Comparison of ENCODE assay signal across 29 cellular contexts in the genomic region with DNA sequence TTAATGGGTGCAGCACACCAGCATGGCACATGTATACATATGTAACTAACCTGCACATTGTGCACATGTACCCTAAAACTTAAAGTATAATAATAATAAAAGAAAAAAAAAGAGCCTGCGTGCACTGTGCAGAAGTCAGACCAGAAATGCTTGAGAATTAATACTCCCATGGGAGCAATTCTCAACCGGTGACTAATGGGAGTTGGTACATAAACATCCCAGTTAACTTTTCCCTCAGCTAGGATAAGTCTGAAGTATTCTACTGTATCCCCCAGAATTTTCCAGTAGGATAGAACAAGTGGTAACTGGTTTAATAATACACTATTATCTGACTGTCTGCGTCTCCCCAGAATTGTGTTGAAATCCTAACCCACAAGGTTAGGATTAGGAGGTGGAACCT.
DNase-seq lines count a peak whose midpoint lies in the region; ATAC-seq, FAIRE-seq and TF ChIP-seq lines count a peak whose summit lies in the region.
"Had no signal": no experiment of that assay in that cellular context is flagged by ENCODE, and none has a peak within 500 bp of the region (broad histone marks: within the 10 kb centered on the region; RNA-seq: fewer than 3 reads in every experiment).

No MANE protein-coding gene starts in this region.

- H3K4me3 ChIP-seq in fibroblast of mammary gland (ENCODE audit: control insufficient read depth, low read depth, low read length), result no peak overlapping the region
- H3K4me3 ChIP-seq in smooth muscle cell, result no peak overlapping the region
- H3K4me3 ChIP-seq in heart left ventricle, result no peak overlapping the region
- H3K4me3 ChIP-seq: BLaER1 treated with 17β-estradiol and CSF1 and Interleukin-3, amounts not matched to agents 10 nM and 100 nM; GM12878; GM23338; K562; left ventricle myocardium inferior had no signal

- H3K27ac Mint-ChIP-seq in activated naive CD8-positive, alpha-beta T cell, result peak overlapping the region; percentile 68
- H3K27ac Mint-ChIP-seq: activated CD4-positive, alpha-beta T cell treated with anti-CD3 and anti-CD28 coated beads for 36 hours; GM23338; progenitor cell of endocrine pancreas; stimulated activated naive B cell treated with anti-CD40 and anti-IgM and Interleukin-4, amounts not matched to agents 10 μg/mL and 1 μg/mL and 100 μg/mL, for 72 hours; T-cell had no signal

- peaks cover 5% of the 10 kb centered on the region for H3K36me3 Mint-ChIP-seq in activated naive CD8-positive, alpha-beta T cell
- H3K36me3 Mint-ChIP-seq: stimulated activated naive B cell treated with anti-CD40 and anti-IgM and Interleukin-4, amounts not matched to agents 10 μg/mL and 1 μg/mL and 100 μg/mL, for 72 hours; T-cell had no signal

- WGBS in smooth muscle cell (ENCODE audit: low lambda C conversion rate), result 44% methylated on average over 3 of the region's 3 CpGs
- 74 to 86% (median 83%) methylated on average over 3 of the region's 3 CpGs for WGBS in heart left ventricle, 4 donors

- peaks cover 11% of the 10 kb centered on the region for H3K4me1 ChIP-seq in smooth muscle cell (ENCODE audit: low read depth)
- H3K4me1 ChIP-seq in heart left ventricle, result no peaks in the 10 kb centered on the region
- H3K4me1 ChIP-seq: BLaER1 treated with 17β-estradiol and CSF1 and Interleukin-3, amounts not matched to agents 10 nM and 100 nM had no signal

- H3K36me3 ChIP-seq in smooth muscle cell (ENCODE audit: low read depth) (peaks cover 3% of the 10 kb centered on the region), heart left ventricle (no peaks in the 10 kb centered on the region)
- H3K36me3 ChIP-seq: BLaER1 treated with 17β-estradiol and CSF1 and Interleukin-3, amounts not matched to agents 10 nM and 100 nM; left ventricle myocardium inferior had no signal

- no peaks in the 10 kb centered on the region for H3K79me2 ChIP-seq in smooth muscle cell (ENCODE audit: low read depth)

- H3K9me3 Mint-ChIP-seq in activated naive CD8-positive, alpha-beta T cell (ENCODE audit: low read depth), result peaks cover 9% of the 10 kb centered on the region
- H3K9me3 Mint-ChIP-seq: GM23338; stimulated activated naive B cell treated with anti-CD40 and anti-IgM and Interleukin-4, amounts not matched to agents 10 μg/mL and 1 μg/mL and 100 μg/mL, for 72 hours; T-cell had no signal

- H3K4me3 Mint-ChIP-seq in activated naive CD8-positive, alpha-beta T cell, result no peak overlapping the region
- H3K4me3 Mint-ChIP-seq: activated CD4-positive, alpha-beta T cell treated with anti-CD3 and anti-CD28 coated beads for 36 hours; GM23338; neural crest cell; stimulated activated naive B cell treated with anti-CD40 and anti-IgM and Interleukin-4, amounts not matched to agents 10 μg/mL and 1 μg/mL and 100 μg/mL, for 72 hours; T-cell had no signal

- H3K4me2 ChIP-seq in smooth muscle cell, result no peak overlapping the region
- H3K4me2 ChIP-seq: BLaER1 treated with 17β-estradiol and CSF1 and Interleukin-3, amounts not matched to agents 10 nM and 100 nM; GM23338 had no signal

- CTCF ChIA-PET in RWPE1 (lab: Yijun Ruan, JAX), result no interaction called here

- H2AFZ ChIP-seq in smooth muscle cell (ENCODE audit: low read depth), result no peak overlapping the region
- H2AFZ ChIP-seq: GM23338 had no signal

- no peak overlapping the region for H3K9ac ChIP-seq in smooth muscle cell (ENCODE audit: low read depth)
- H3K9ac ChIP-seq: BLaER1 treated with 17β-estradiol and CSF1 and Interleukin-3, amounts not matched to agents 10 nM and 100 nM had no signal

- peaks cover 7% of the 10 kb centered on the region for H3K9me3 ChIP-seq in smooth muscle cell (replicated peaks; ENCODE audit: low read depth)
- H3K9me3 ChIP-seq in heart left ventricle, result peaks cover 0 to 19% (median 0%) of the 10 kb centered on the region in 12 donors

- no peak for FAIRE-seq in D721Med (lab: Jason Lieb, UNC)
- FAIRE-seq: GM12878, GM19239, K562, TTC549 had no signal

- H3K4me1 Mint-ChIP-seq in activated naive CD8-positive, alpha-beta T cell (ENCODE audit: low read depth), result peaks cover 73% of the 10 kb centered on the region
- H3K4me1 Mint-ChIP-seq: stimulated activated naive B cell treated with anti-CD40 and anti-IgM and Interleukin-4, amounts not matched to agents 10 μg/mL and 1 μg/mL and 100 μg/mL, for 72 hours had no signal

- no peaks in the 10 kb centered on the region for H3K27me3 Mint-ChIP-seq in activated naive CD8-positive, alpha-beta T cell
- H3K27me3 Mint-ChIP-seq: activated CD4-positive, alpha-beta T cell treated with anti-CD3 and anti-CD28 coated beads for 36 hours; progenitor cell of endocrine pancreas; stimulated activated naive B cell treated with anti-CD40 and anti-IgM and Interleukin-4, amounts not matched to agents 10 μg/mL and 1 μg/mL and 100 μg/mL, for 72 hours; T-cell had no signal

- POLR2A ChIA-PET in RWPE1 (lab: Yijun Ruan, JAX; ENCODE audit: low non-redundant PET), result no interaction called here

- H3K27me3 ChIP-seq in smooth muscle cell (ENCODE audit: low read depth) (no peaks in the 10 kb centered on the region), heart left ventricle (no peaks in the 10 kb centered on the region)
- H3K27me3 ChIP-seq: BLaER1 treated with 17β-estradiol and CSF1 and Interleukin-3, amounts not matched to agents 10 nM and 100 nM had no signal

- peaks cover 4% of the 10 kb centered on the region for H3F3A ChIP-seq in smooth muscle cell (ENCODE audit: low read depth)

- peak; percentile 59 for DNase-seq in EL
- DNase-seq in fibroblast of mammary gland (ENCODE audit: low read depth), result peak; percentile 95
- DNase-seq in smooth muscle cell (lab: John Stamatoyannopoulos, UW; ENCODE audit: unreplicated experiment), result no peak
- DNase-seq in stimulated activated CD4-positive, alpha-beta T cell treated with anti-CD3 and anti-CD28 coated beads, Interleukin-2, amount 100 ng/mL, for 24 hours, result no peak
- DNase-seq in D721Med (ENCODE audit: insufficient read length, low spot score), result no peak
- DNase-seq in heart left ventricle, result no peak
- no peak for DNase-seq in RWPE1 (ENCODE audit: low spot score)
- DNase-seq: activated CD4-positive, alpha-beta T cell treated with anti-CD3 and anti-CD28 coated beads for 36 hours; caudate nucleus; GDM1; head of caudate nucleus; left ventricle myocardium inferior; midbrain; NCI-H1694 treated with DMSO at 0.1 percent for 48 hours; NCI-H774; SHP77 treated with DMSO at 0.1 percent for 48 hours; stimulated activated CD4-positive, alpha-beta T cell treated with anti-CD3 and anti-CD28 coated beads, Interleukin-1b, Interleukin-23, amount 100 ng/mL, for 48 hours; stimulated activated naive B cell treated with anti-CD40 and anti-IgM and Interleukin-4, amounts not matched to agents 10 μg/mL and 1 μg/mL and 100 μg/mL, for 72 hours; T-cell; trophoblast cell had no signal

- TF ChIP-seq POLR2A in heart left ventricle (IDR thresholded peaks at IDR 0.05), result no peak

- intact Hi-C loops in heart left ventricle (cut with DNase I), result no loop called here

- TF ChIP-seq CTCF in fibroblast of mammary gland (conservative IDR thresholded peaks at IDR 0.05; ENCODE audit: control insufficient read depth, insufficient read depth, low read depth, low read length), result no peak
- TF ChIP-seq CTCF in smooth muscle cell (IDR thresholded peaks at IDR 0.05; ENCODE audit: borderline replicate concordance, insufficient read depth, poor library complexity, severe bottlenecking), result no peak
- TF ChIP-seq CTCF in D721Med (IDR thresholded peaks at IDR 0.05; ENCODE audit: insufficient read depth, missing control alignments), result no peak
- no peak for TF ChIP-seq CTCF in heart left ventricle (IDR thresholded peaks at IDR 0.05)
- TF ChIP-seq CTCF in RWPE1 (conservative IDR thresholded peaks at IDR 0.05; ENCODE audit: low read depth), result no peak

- no peaks in the 10 kb centered on the region for H4K20me1 ChIP-seq in smooth muscle cell (ENCODE audit: low read depth)
- H4K20me1 ChIP-seq: BLaER1 treated with 17β-estradiol and CSF1 and Interleukin-3, amounts not matched to agents 10 nM and 100 nM had no signal

- peak overlapping the region; percentile 37 for H3K27ac ChIP-seq in smooth muscle cell (ENCODE audit: low read depth)
- H3K27ac ChIP-seq in heart left ventricle, result no peak overlapping the region
- no peak overlapping the region for H3K27ac ChIP-seq in RWPE1
- H3K27ac ChIP-seq: BLaER1 treated with 17β-estradiol and CSF1 and Interleukin-3, amounts not matched to agents 10 nM and 100 nM; left ventricle myocardium inferior had no signal

- ATAC-seq in heart left ventricle, result no peak
- ATAC-seq: activated CD4-positive, alpha-beta T cell treated with anti-CD3 and anti-CD28 coated beads for 36 hours; GM12878; GM23338; stimulated activated naive B cell treated with anti-CD40 and anti-IgM and Interleukin-4, amounts not matched to agents 10 μg/mL and 1 μg/mL and 100 μg/mL, for 72 hours; T-cell had no signal

Comparison
In these comparisons a context has a peak if more than half of its experiments do, and no peak if none do; other contexts are left out.
1. DNase-seq: peak in EL (single experiment) and fibroblast of mammary gland (single experiment); none in smooth muscle cell (single experiment), stimulated activated CD4-positive, alpha-beta T cell treated with anti-CD3 and anti-CD28 coated beads, Interleukin-2, amount 100 ng/mL, for 24 hours (0 of 2), D721Med (single experiment), heart left ventricle (0 of 5) and RWPE1 (single experiment).